ENCODE assay signal across 1 cellular context in the genomic region with DNA sequence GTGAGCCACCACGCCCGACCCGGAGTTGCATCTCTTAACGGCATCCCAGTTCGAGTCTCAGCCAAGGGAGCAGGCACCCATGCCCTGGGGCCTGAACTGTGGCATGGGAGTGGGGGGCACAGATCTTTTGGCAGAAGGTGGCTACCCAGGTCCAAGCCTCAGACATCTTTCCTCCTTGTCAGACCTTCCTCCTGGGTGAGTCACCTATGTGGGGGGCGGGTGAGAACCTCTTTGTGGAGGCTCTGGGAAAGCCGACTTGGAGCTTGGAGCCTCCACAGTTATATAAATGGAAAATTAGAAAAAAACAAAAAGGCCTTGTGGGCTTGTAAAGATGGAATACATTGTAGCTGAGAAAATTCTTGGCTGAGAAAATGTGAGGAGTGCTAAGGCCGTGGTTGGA.
TF ChIP-seq lines count a peak whose summit lies in the region.

No MANE protein-coding gene starts in this region.

TF ChIP-seq in SK-N-SH treated with all-trans-retinoic acid at 6 μM for 48 hours, 23 proteins besides CTCF, POLR2A, EP300 and RAD21 (continued from another document):
- TF ChIP-seq, protein P1, sequence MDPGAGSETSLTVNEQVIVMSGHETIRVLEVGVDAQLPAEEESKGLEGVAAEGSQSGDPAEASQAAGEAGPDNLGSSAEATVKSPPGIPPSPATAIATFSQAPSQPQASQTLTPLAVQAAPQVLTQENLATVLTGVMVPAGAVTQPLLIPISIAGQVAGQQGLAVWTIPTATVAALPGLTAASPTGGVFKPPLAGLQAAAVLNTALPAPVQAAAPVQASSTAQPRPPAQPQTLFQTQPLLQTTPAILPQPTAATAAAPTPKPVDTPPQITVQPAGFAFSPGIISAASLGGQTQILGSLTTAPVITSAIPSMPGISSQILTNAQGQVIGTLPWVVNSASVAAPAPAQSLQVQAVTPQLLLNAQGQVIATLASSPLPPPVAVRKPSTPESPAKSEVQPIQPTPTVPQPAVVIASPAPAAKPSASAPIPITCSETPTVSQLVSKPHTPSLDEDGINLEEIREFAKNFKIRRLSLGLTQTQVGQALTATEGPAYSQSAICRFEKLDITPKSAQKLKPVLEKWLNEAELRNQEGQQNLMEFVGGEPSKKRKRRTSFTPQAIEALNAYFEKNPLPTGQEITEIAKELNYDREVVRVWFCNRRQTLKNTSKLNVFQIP (CRISPR knock-in tag; IDR thresholded peaks at IDR 0.05; ENCODE audit: borderline replicate concordance, low read depth) = no peak
